In the genomic region with DNA sequence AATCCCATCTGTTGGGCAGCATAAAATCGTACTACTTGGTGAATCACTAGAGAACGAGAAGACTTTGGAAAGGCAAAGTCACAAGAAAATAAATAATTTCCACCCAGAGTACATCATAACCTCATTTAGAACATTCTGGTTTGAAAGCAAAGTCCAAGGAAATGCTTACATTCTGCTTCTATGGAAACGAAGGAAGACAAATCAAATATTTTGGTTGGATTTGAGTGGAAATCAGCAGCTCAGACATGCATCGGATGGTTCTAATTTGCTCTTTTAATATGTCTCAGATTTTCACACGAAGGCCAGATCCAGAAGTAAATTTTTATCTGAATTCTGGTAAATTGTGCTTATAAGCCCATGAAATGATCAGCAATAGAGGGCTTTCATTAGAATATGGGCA, we compare ENCODE assay signal across 16 cellular contexts.
"Had no signal": no experiment of that assay in that cellular context is flagged by ENCODE, and none has a peak within 500 bp of the region (broad histone marks: within the 10 kb centered on the region; RNA-seq: fewer than 3 reads in every experiment).

No MANE protein-coding gene starts in this region.

- H3K9me3 ChIP-seq: colonic mucosa had no signal

- H3K27me3 Mint-ChIP-seq: activated naive CD4-positive, alpha-beta T cell treated with anti-CD3 and anti-CD28 coated beads, Interleukin-2, amount 10 ng/mL, durations not matched to agents 7 days and 5 days; activated T-cell treated with anti-CD3 and anti-CD28 coated beads, Interleukin-2, amount 50 U/mL, for 24 hours; memory B cell; stimulated activated naive B cell treated with anti-CD40 and anti-IgM and Interleukin-4, amounts not matched to agents 10 μg/mL and 1 μg/mL and 100 μg/mL, for 72 hours had no signal

- H3K4me3 ChIP-seq: colonic mucosa had no signal

- H3K4me3 Mint-ChIP-seq: activated naive CD4-positive, alpha-beta T cell treated with anti-CD3 and anti-CD28 coated beads, Interleukin-2, amount 10 ng/mL, durations not matched to agents 7 days and 5 days; activated T-cell treated with anti-CD3 and anti-CD28 coated beads, Interleukin-2, amount 50 U/mL, for 24 hours; memory B cell; nephron; stimulated activated naive B cell treated with anti-CD40 and anti-IgM and Interleukin-4, amounts not matched to agents 10 μg/mL and 1 μg/mL and 100 μg/mL, for 72 hours had no signal

- DNase-seq: activated CD4-positive, alpha-beta T cell treated with anti-CD3 and anti-CD28 coated beads, Interleukin-2, amount 50 U/mL, for 48 hours; activated naive CD4-positive, alpha-beta T cell treated with anti-CD3 and anti-CD28 coated beads, Interleukin-2, amount 10 ng/mL, durations not matched to agents 7 days and 5 days; activated T-cell treated with anti-CD3 and anti-CD28 coated beads, Interleukin-2, amount 50 U/mL, for 24 hours; caudate nucleus; colonic mucosa; effector CD4-positive, alpha-beta T cell; hypothalamus; left ventricle myocardium superior; nucleus accumbens; stimulated activated CD4-positive, alpha-beta T cell treated with anti-CD3 and anti-CD28 coated beads, Interleukin-2, amount 100 ng/mL, for 48 hours; stimulated activated naive B cell treated with anti-CD40 and anti-IgM and Interleukin-4, amounts not matched to agents 10 μg/mL and 1 μg/mL and 100 μg/mL, for 72 hours; T-helper 1 cell; trophoblast cell had no signal

- H3K27ac ChIP-seq: colonic mucosa, VCaP had no signal

- H3K27ac Mint-ChIP-seq: activated naive CD4-positive, alpha-beta T cell treated with anti-CD3 and anti-CD28 coated beads, Interleukin-2, amount 10 ng/mL, durations not matched to agents 7 days and 5 days; activated T-cell treated with anti-CD3 and anti-CD28 coated beads, Interleukin-2, amount 50 U/mL, for 24 hours; memory B cell; nephron; stimulated activated naive B cell treated with anti-CD40 and anti-IgM and Interleukin-4, amounts not matched to agents 10 μg/mL and 1 μg/mL and 100 μg/mL, for 72 hours had no signal

- H3K36me3 ChIP-seq: colonic mucosa had no signal

- H3K4me1 ChIP-seq: colonic mucosa had no signal

- H3K4me1 Mint-ChIP-seq: activated naive CD4-positive, alpha-beta T cell treated with anti-CD3 and anti-CD28 coated beads, Interleukin-2, amount 10 ng/mL, durations not matched to agents 7 days and 5 days; memory B cell; nephron; stimulated activated naive B cell treated with anti-CD40 and anti-IgM and Interleukin-4, amounts not matched to agents 10 μg/mL and 1 μg/mL and 100 μg/mL, for 72 hours had no signal

- H3K27me3 ChIP-seq: colonic mucosa had no signal
